In genomic region chr17:75695830-75696271, GRCh38 we compare ENCODE assay signal across 1 cellular context.
TF ChIP-seq lines count a peak whose summit lies in the region.

No MANE protein-coding gene starts in this region.

TF ChIP-seq in SK-N-SH, 30 proteins besides CTCF, POLR2A, EP300 and RAD21 (continued from another document):
- no peak for TF ChIP-seq IRF3 (IDR thresholded peaks at IDR 0.05; ENCODE audit: low read depth, low read length)
- TF ChIP-seq RXRA (IDR thresholded peaks at IDR 0.05; ENCODE audit: borderline replicate concordance, low read depth), result no peak
- TF ChIP-seq YY1 (IDR thresholded peaks at IDR 0.05; ENCODE audit: low read depth), result no peak
TF ChIP-seq in SK-N-SH: peak in this region for 0.
